Comparison of ENCODE assay signal across 8 cellular contexts in genomic region chr2:97806738-97807618, GRCh38.
A peak's percentile ranks its signal among the peaks of the same experiment; 100 is the strongest.
DNase-seq lines count a peak whose midpoint lies in the region; ATAC-seq and TF ChIP-seq lines count a peak whose summit lies in the region.

No MANE protein-coding gene starts in this region.

- H3K27ac Mint-ChIP-seq in central memory CD8-positive, alpha-beta T cell (ENCODE audit: low read depth), result no peak overlapping the region

- TF ChIP-seq CTCF in GM12873 (IDR thresholded peaks at IDR 0.05; ENCODE audit: insufficient read depth, low read depth, low read length, missing control alignments), result peak; percentile 94

- no peaks in the 10 kb centered on the region for H3K9me3 Mint-ChIP-seq in central memory CD8-positive, alpha-beta T cell

- DNase-seq in NCI-H345 (lab: John Stamatoyannopoulos, UW), result peak; percentile 73
- peak; percentile 69 for DNase-seq in activated CD4-positive, CD25-positive, alpha-beta regulatory T cell treated with anti-CD3 and anti-CD28 coated beads, Interleukin-2, amount 50 U/mL, for 72 hours
- DNase-seq in central memory CD8-positive, alpha-beta T cell (ENCODE audit: low spot score in 2 of 2), result peak; percentile 45 to 64
- peak; percentile 18 for DNase-seq in kidney glomerular epithelial cell (lab: John Stamatoyannopoulos, UW)
- DNase-seq in stimulated activated CD4-positive, alpha-beta T cell treated with anti-CD3 and anti-CD28 coated beads, Interleukin-2, amount 100 ng/mL, for 24 hours, result peak; percentile 81 to 84
- DNase-seq in OCI-M2 (lab: John Stamatoyannopoulos, UW; ENCODE audit: unreplicated experiment), result no peak

- no peaks in the 10 kb centered on the region for H3K27me3 Mint-ChIP-seq in central memory CD8-positive, alpha-beta T cell

- H3K36me3 Mint-ChIP-seq in central memory CD8-positive, alpha-beta T cell (ENCODE audit: insufficient read depth), result peaks cover 27% of the 10 kb centered on the region

- H3K4me1 Mint-ChIP-seq in central memory CD8-positive, alpha-beta T cell, result no peaks in the 10 kb centered on the region

- ATAC-seq in HG03108 (IDR thresholded peaks at IDR 0.05; ENCODE audit: unreplicated experiment), result peak; percentile 73
- ATAC-seq in central memory CD8-positive, alpha-beta T cell (replicated peaks; ENCODE audit: extremely low read depth, poor library complexity, severe bottlenecking), result peak; percentile 76

- H3K4me3 Mint-ChIP-seq in central memory CD8-positive, alpha-beta T cell, result no peak overlapping the region
